In the genomic region with DNA sequence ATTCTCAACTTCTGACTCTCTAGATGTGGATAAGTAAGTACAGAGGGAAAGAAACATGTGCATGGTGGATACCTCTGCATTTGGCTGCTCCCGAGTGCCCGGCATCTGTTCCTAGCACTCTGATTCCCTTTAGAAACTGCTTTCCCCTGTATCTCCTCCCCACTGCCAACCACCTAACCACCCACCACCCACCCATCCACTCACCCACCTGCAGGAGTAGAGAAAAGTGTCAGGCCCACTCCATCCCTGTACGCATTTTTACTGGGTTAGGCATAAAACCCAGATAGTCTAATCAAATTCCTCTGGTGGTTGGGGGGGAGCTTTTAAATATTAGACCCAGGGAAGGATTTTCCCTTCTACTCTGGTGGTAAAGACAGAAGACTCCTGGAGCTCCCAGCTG, we compare ENCODE assay signal across 10 cellular contexts.
"Had no signal": no experiment of that assay in that cellular context is flagged by ENCODE, and none has a peak within 500 bp of the region (broad histone marks: within the 10 kb centered on the region; RNA-seq: fewer than 3 reads in every experiment).

No MANE protein-coding gene starts in this region.

- H2AFZ ChIP-seq: GM23248 had no signal

- H3K27ac ChIP-seq: GM23248 had no signal

- DNase-seq: GM23248, H9, HCEC 1CT, HFFc6, IMR-90, KG1 had no signal

- H3K9ac ChIP-seq: GM23248 had no signal

- ATAC-seq: K562 had no signal

- H3K4me3 ChIP-seq: GM23248, K562 had no signal

- FAIRE-seq: H1, H54, HTR-8/SVneo, K562 had no signal
